ENCODE assay signal across 8 cellular contexts in genomic region chr17:81923302-81924260, GRCh38. TPM values are rescaled to one million over a fixed set of nuclear protein-coding genes. Genes with fewer than 3 reads are reported as not detected.
DNase-seq lines count a peak whose midpoint lies in the region; ATAC-seq and TF ChIP-seq lines count a peak whose summit lies in the region.

No MANE protein-coding gene starts in this region.

- H3K4me1 ChIP-seq in HEK293 (ENCODE audit: control insufficient read depth, insufficient read depth, low read length) (peaks cover 3% of the 10 kb centered on the region; the same call in 1 of the 2 replicates), cardiac muscle cell (ENCODE audit: low read depth) (peaks cover 25% of the 10 kb centered on the region)

- DNase-seq in 8988T (peak; percentile 75), activated B cell treated with CpG ODN at 0.5 μM for 24 hours (no peak), cardiac muscle cell (ENCODE audit: low read depth in 1 of 2, low spot score in 1 of 2) (peak; percentile 87 to 90), posterior cingulate gyrus (peak in 8 of 10 donors; percentile 36 to 92 (median 56)), HuH-7 (ENCODE audit: low spot score) (no peak)

- intact Hi-C loops in activated B cell treated with CpG ODN at 0.5 μM for 24 hours (cut with micrococcal nuclease) (no loop called here), posterior cingulate gyrus (cut with DNase I) (no loop called here)

- no peak for TF ChIP-seq CTCF in HEK293 (tag by site-specific recombination; IDR thresholded peaks at IDR 0.05)
- no peak for TF ChIP-seq CTCF in activated B cell treated with CpG ODN at 0.5 μM for 24 hours (IDR thresholded peaks at IDR 0.05)
- no peak for TF ChIP-seq CTCF in cardiac muscle cell (IDR thresholded peaks at IDR 0.05; ENCODE audit: low read depth, low read length)

- H3K27ac Mint-ChIP-seq in activated B cell treated with CpG ODN at 0.5 μM for 24 hours = no peak overlapping the region

- peaks cover 6 to 41% of the 10 kb centered on the region in 2 experiments; a peak in 1 of 3 replicates for H3K36me3 ChIP-seq in HEK293 (ENCODE audit: control insufficient read depth in 2 of 2, insufficient read depth in 1 of 2, low read length in 2 of 2)
- peaks cover 7% of the 10 kb centered on the region for H3K36me3 ChIP-seq in cardiac muscle cell

- H3K4me3 ChIP-seq in HEK293 (ENCODE audit: low read depth, low read length) = no peak overlapping the region
- peak overlapping the region; percentile 13 for H3K4me3 ChIP-seq in cardiac muscle cell

- peak overlapping the region; percentile 28 for H3K4me3 Mint-ChIP-seq in activated B cell treated with CpG ODN at 0.5 μM for 24 hours

- H3K27me3 ChIP-seq in cardiac muscle cell = no peaks in the 10 kb centered on the region

- no peaks in the 10 kb centered on the region for H3K27me3 Mint-ChIP-seq in activated B cell treated with CpG ODN at 0.5 μM for 24 hours

- no peaks in the 10 kb centered on the region for H3K9me3 ChIP-seq in HEK293 (ENCODE audit: control insufficient read depth, insufficient read depth, low read depth, low read length)
- H3K9me3 ChIP-seq in cardiac muscle cell (ENCODE audit: low read depth) = no peaks in the 10 kb centered on the region

- H3K9me3 Mint-ChIP-seq in activated B cell treated with CpG ODN at 0.5 μM for 24 hours = no peaks in the 10 kb centered on the region

- no peak for ATAC-seq in activated B cell treated with CpG ODN at 0.5 μM for 24 hours (ENCODE audit: low read depth)
- no peak for ATAC-seq in HG02885 (IDR thresholded peaks at IDR 0.05; ENCODE audit: poor library complexity, unreplicated experiment)
- no peak for ATAC-seq in HG03159 (IDR thresholded peaks at IDR 0.05; ENCODE audit: unreplicated experiment)

- POLR2A ChIA-PET in HEK293 (lab: Yijun Ruan, JAX) = interaction anchor here (1.2 to 1.7 kb wide), 5 partner anchors 10 to 220 kb away, joined by 3 to 6 read pairs (median 5); partner anchors contain the start of genes DCXR and MRPL12
- POLR2A ChIA-PET in activated B cell treated with CpG ODN at 0.5 μM for 24 hours (lab: Charles Lee) = interaction anchor here (0.5 kb wide), 1 partner anchor 155 kb away, joined by 5 read pairs; no protein-coding TSS in a partner anchor

- CTCF ChIA-PET in HEK293 (lab: Yijun Ruan, JAX) = interaction anchor here (1.2 kb wide), 1 partner anchor 10 kb away, joined by 4 read pairs; no protein-coding TSS in a partner anchor
- CTCF ChIA-PET in activated B cell treated with CpG ODN at 0.5 μM for 24 hours (lab: Charles Lee) = no interaction called here

- H3K4me1 Mint-ChIP-seq in activated B cell treated with CpG ODN at 0.5 μM for 24 hours = peaks cover 30% of the 10 kb centered on the region

- peaks cover 25% of the 10 kb centered on the region for H3K36me3 Mint-ChIP-seq in activated B cell treated with CpG ODN at 0.5 μM for 24 hours (ENCODE audit: low read depth)

- H3K27ac ChIP-seq in HEK293 (ENCODE audit: extremely low read depth, low read depth, low read length) (no peak overlapping the region), cardiac muscle cell (peak overlapping the region; percentile 87)

TF ChIP-seq in HEK293, 187 proteins besides CTCF, POLR2A, EP300 and RAD21:
- TF ChIP-seq ZBTB26 (tag by site-specific recombination; optimal IDR thresholded peaks at IDR 0.05) = peak; percentile 17
- TF ChIP-seq PATZ1 (tag by site-specific recombination; IDR thresholded peaks at IDR 0.05) = peak; percentile 48; the same call in 1 of the 2 replicates
- TF ChIP-seq ZIC2 (tag by site-specific recombination; IDR thresholded peaks at IDR 0.05) = peak; percentile 70
- no peak for TF ChIP-seq SETDB1 (IDR thresholded peaks at IDR 0.05; ENCODE audit: insufficient read length, low read length)

RNA-seq across cellular contexts. Expression of gene MAFG, which starts 4.0 kb away (rescaled TPM):
- total RNA-seq in activated B cell treated with CpG ODN at 0.5 μM for 24 hours (27.9 and 30.7 TPM in 2 replicates), cardiac muscle cell (14.8 and 16.1 TPM in 2 replicates)
- polyA plus RNA-seq in cardiac muscle cell = 23.9 and 27.0 TPM in 2 replicates

RNA-seq across cellular contexts. Expression of gene SIRT7, which starts 5.6 kb away (rescaled TPM):
- total RNA-seq in activated B cell treated with CpG ODN at 0.5 μM for 24 hours (57.6 and 66.4 TPM in 2 replicates), cardiac muscle cell (10.4 and 26.7 TPM in 2 replicates)
- 13.3 and 16.7 TPM in 2 replicates for polyA plus RNA-seq in cardiac muscle cell

RNA-seq across cellular contexts. Expression of gene PCYT2, which starts 12.4 kb away (rescaled TPM):
- 40.3 and 44.1 TPM in 2 replicates for total RNA-seq in activated B cell treated with CpG ODN at 0.5 μM for 24 hours
- 83.8 and 111 TPM in 2 replicates for total RNA-seq in cardiac muscle cell
- 73.3 and 138 TPM in 2 replicates for polyA plus RNA-seq in cardiac muscle cell

RNA-seq across cellular contexts. Expression of gene PYCR1, which starts 13.5 kb away (rescaled TPM):
- total RNA-seq in activated B cell treated with CpG ODN at 0.5 μM for 24 hours (28.5 and 37.2 TPM in 2 replicates), cardiac muscle cell (109 and 162 TPM in 2 replicates)
- polyA plus RNA-seq in cardiac muscle cell = 147 and 153 TPM in 2 replicates

RNA-seq across cellular contexts. Expression of gene NPB, which starts 21.5 kb away (rescaled TPM):
- total RNA-seq in activated B cell treated with CpG ODN at 0.5 μM for 24 hours = 0.24 and 0.27 TPM in 2 replicates
- 2.3 and 9.1 TPM in 2 replicates for total RNA-seq in cardiac muscle cell
- 1.2 and 6.6 TPM in 2 replicates for polyA plus RNA-seq in cardiac muscle cell

Comparison
In these comparisons a context has a peak if more than half of its experiments do, and no peak if none do; other contexts are left out.
1. DNase-seq: peak in 8988T (single experiment), cardiac muscle cell (2 of 2) and posterior cingulate gyrus (8 of 10); none in activated B cell treated with CpG ODN at 0.5 μM for 24 hours (single experiment) and HuH-7 (single experiment).